ENCODE assay signal across 13 cellular contexts in genomic region chr11:119759324-119759723, GRCh38. TPM values are rescaled to one million over a fixed set of nuclear protein-coding genes. Genes with fewer than 3 reads are reported as not detected.
DNase-seq lines count a peak whose midpoint lies in the region; ATAC-seq, FAIRE-seq and TF ChIP-seq lines count a peak whose summit lies in the region.
"Had no signal": no experiment of that assay in that cellular context is flagged by ENCODE, and none has a peak within 500 bp of the region (broad histone marks: within the 10 kb centered on the region; RNA-seq: fewer than 3 reads in every experiment).

No MANE protein-coding gene starts in this region.

- CTCF ChIA-PET in mammary epithelial cell (lab: Charles Lee; ENCODE audit: low non-redundant PET), result no interaction called here

- H3K36me3 ChIP-seq in mammary epithelial cell (ENCODE audit: insufficient read depth, low read length) (no peaks in the 10 kb centered on the region), small intestine (ENCODE audit: control insufficient read depth in 2 of 2, insufficient read depth in 2 of 2, low read length in 2 of 2) (no peaks in the 10 kb centered on the region)
- H3K36me3 ChIP-seq: cardiac muscle cell had no signal

- no peaks in the 10 kb centered on the region for H3K9me3 Mint-ChIP-seq in activated T-cell treated with anti-CD3 and anti-CD28 coated beads, Interleukin-2, amount 50 U/mL, for 24 hours

- H4K20me1 ChIP-seq in mammary epithelial cell (ENCODE audit: insufficient read depth, low read length), result no peaks in the 10 kb centered on the region

- H3K9ac ChIP-seq in mammary epithelial cell (ENCODE audit: insufficient read depth, low read length), result no peak overlapping the region

- H3K4me1 Mint-ChIP-seq in activated T-cell treated with anti-CD3 and anti-CD28 coated beads, Interleukin-2, amount 50 U/mL, for 24 hours (ENCODE audit: low read depth), result no peaks in the 10 kb centered on the region

- FAIRE-seq in small intestine (lab: Jason Lieb, UNC), result no peak
- FAIRE-seq: A204.1 had no signal

- no TSS peak for BruUV-seq in mammary epithelial cell (replicated peaks; lab: Mats Ljungman, UMichigan)

- H3K4me3 Mint-ChIP-seq in activated T-cell treated with anti-CD3 and anti-CD28 coated beads, Interleukin-2, amount 50 U/mL, for 24 hours, result no peak overlapping the region

- peaks cover 64% of the 10 kb centered on the region for H3K27me3 Mint-ChIP-seq in activated T-cell treated with anti-CD3 and anti-CD28 coated beads, Interleukin-2, amount 50 U/mL, for 24 hours

- H3K4me2 ChIP-seq in mammary epithelial cell (ENCODE audit: insufficient read depth, low read depth, low read length), result peak overlapping the region; percentile 53

- dilution Hi-C loops in mammary epithelial cell (cut with HindIII; ENCODE audit: low sequenced_read_pairs), result no loop called here

- no peaks in the 10 kb centered on the region for H3K79me2 ChIP-seq in mammary epithelial cell (ENCODE audit: insufficient read depth, low read length)

- ATAC-seq in GM21825 (IDR thresholded peaks at IDR 0.05; ENCODE audit: unreplicated experiment), result no peak

- DNase-seq in DMS53 (lab: John Stamatoyannopoulos, UW) (peak; percentile 21), DMS53 treated with DMSO at 0.1 percent for 48 hours (lab: John Stamatoyannopoulos, UW; ENCODE audit: unreplicated experiment) (no peak), MV-4-11 (lab: John Stamatoyannopoulos, UW) (peak; percentile 91), mammary epithelial cell (peak; percentile 70), small intestine (peak; percentile 51)
- DNase-seq in effector CD4-positive, alpha-beta T cell, result no peak
- no peak for DNase-seq in activated T-cell treated with anti-CD3 and anti-CD28 coated beads, Interleukin-2, amount 50 U/mL, for 24 hours
- DNase-seq: activated CD4-positive, alpha-beta T cell treated with anti-CD3 and anti-CD28 coated beads for 4 hours; NCI-H2227 treated with DMSO at 0.1 percent for 48 hours; retina had no signal

- H3K4me1 ChIP-seq in mammary epithelial cell (ENCODE audit: insufficient read depth, low read length) (peaks cover 31% of the 10 kb centered on the region), small intestine (ENCODE audit: control insufficient read depth in 2 of 2, insufficient read depth in 1 of 2, low read depth in 1 of 2, low read length in 1 of 2) (no peaks in the 10 kb centered on the region)

- H3K4me3 ChIP-seq in mammary epithelial cell (replicated peaks in 1 of 3; ENCODE audit: insufficient read depth in 1 of 3, low read depth in 2 of 3, low read length in 3 of 3) (no peak overlapping the region), small intestine (ENCODE audit: low read depth in 1 of 2, low read length in 2 of 2) (no peak overlapping the region)
- H3K4me3 ChIP-seq: cardiac muscle cell had no signal

- intact Hi-C loops in mammary epithelial cell (cut with micrococcal nuclease), result loop anchor here (10.0 kb wide), 1 partner anchor 235 kb away; no protein-coding TSS in a partner anchor

- TF ChIP-seq CTCF in mammary epithelial cell (conservative IDR thresholded peaks at IDR 0.05 in 1 of 2, IDR thresholded peaks at IDR 0.05 in 1 of 2; ENCODE audit: extremely low read depth in 1 of 2, insufficient read depth in 1 of 2, low read depth in 1 of 2, low read length in 2 of 2), result no peak

- H3K9me3 ChIP-seq in mammary epithelial cell (replicated peaks; ENCODE audit: insufficient read depth, low read length), result no peaks in the 10 kb centered on the region
- H3K9me3 ChIP-seq in small intestine (ENCODE audit: control insufficient read depth, low read depth), result no peaks in the 10 kb centered on the region

- H3K27me3 ChIP-seq in mammary epithelial cell (ENCODE audit: insufficient read depth, low read length) (no peaks in the 10 kb centered on the region), small intestine (ENCODE audit: control insufficient read depth in 2 of 2, insufficient read depth in 2 of 2, low read length in 2 of 2) (no peaks in the 10 kb centered on the region)
- H3K27me3 ChIP-seq: cardiac muscle cell had no signal

- no peaks in the 10 kb centered on the region for H3K36me3 Mint-ChIP-seq in activated T-cell treated with anti-CD3 and anti-CD28 coated beads, Interleukin-2, amount 50 U/mL, for 24 hours (ENCODE audit: low read depth)

- H2AFZ ChIP-seq in mammary epithelial cell (ENCODE audit: low read depth, low read length), result peak overlapping the region; percentile 37

- no peak overlapping the region for H3K27ac ChIP-seq in mammary epithelial cell (ENCODE audit: insufficient read depth, low read depth, low read length)
- H3K27ac ChIP-seq in small intestine (ENCODE audit: low read depth in 1 of 2, low read length in 1 of 2), result no peak overlapping the region
- H3K27ac ChIP-seq: cardiac muscle cell had no signal

- no peak overlapping the region for H3K27ac Mint-ChIP-seq in activated T-cell treated with anti-CD3 and anti-CD28 coated beads, Interleukin-2, amount 50 U/mL, for 24 hours

- in situ Hi-C loops in mammary epithelial cell (cut with MboI; ENCODE audit: low sequenced_read_pairs in 2 of 2), result loop anchor here in 1 of 2 donors (25.0 kb wide), 1 partner anchor 228 kb away; no protein-coding TSS in a partner anchor

- WGBS in mammary epithelial cell (ENCODE audit: low coverage, missing lambda C conversion rate), result 16% methylated on average over 6 of the region's 8 CpGs
- 23 to 48% (median 30%) methylated on average over 8 of the region's 8 CpGs for WGBS in small intestine, 3 donors

RNA-seq across cellular contexts. Expression of gene NECTIN1, which starts 30.3 kb away (rescaled TPM):
- 100 to 1,000 TPM in 1 of 2 donors, 10 to 100 TPM in 1; 60.8 to 162 TPM for total RNA-seq in mammary epithelial cell
- polyA plus RNA-seq in mammary epithelial cell (103 TPM), small intestine (10 to 100 TPM in 1 of 3 donors, 1 to 10 TPM in 2; 2.7 to 32.8 (median 3.6) TPM)
- polyA minus RNA-seq in mammary epithelial cell, result 278 TPM

Comparison
In these comparisons a context has a peak if more than half of its experiments do, and no peak if none do; other contexts are left out.
1. DNase-seq: peak in DMS53 (single experiment), MV-4-11 (single experiment), mammary epithelial cell (single experiment) and small intestine (single experiment); none in DMS53 treated with DMSO at 0.1 percent for 48 hours (single experiment), effector CD4-positive, alpha-beta T cell (single experiment) and activated T-cell treated with anti-CD3 and anti-CD28 coated beads, Interleukin-2, amount 50 U/mL, for 24 hours (single experiment).